In genomic region chr16:67029249-67030096, GRCh38 we compare ENCODE assay signal across 8 cellular contexts. TPM values are rescaled to one million over a fixed set of nuclear protein-coding genes. Genes with fewer than 3 reads are reported as not detected.
DNase-seq lines count a peak whose midpoint lies in the region; FAIRE-seq and TF ChIP-seq lines count a peak whose summit lies in the region.

No MANE protein-coding gene starts in this region.

- no peaks in the 10 kb centered on the region for H3K9me1 ChIP-seq in endothelial cell of umbilical vein (replicated peaks; ENCODE audit: control insufficient read depth, extremely low read depth, insufficient read depth, low read length)

- FAIRE-seq in GM12892 (lab: Jason Lieb, UNC) (peak; percentile 76), endothelial cell of umbilical vein (lab: Jason Lieb, UNC) (peak; percentile 62)

- H3K9me3 ChIP-seq in endothelial cell of umbilical vein (replicated peaks; ENCODE audit: control insufficient read depth, insufficient read depth, low read length): no peaks in the 10 kb centered on the region

- H3K9ac ChIP-seq in endothelial cell of umbilical vein (replicated peaks; ENCODE audit: extremely low read depth, insufficient read depth, low read length): peak overlapping the region; percentile 98

- TF ChIP-seq CTCF in endothelial cell of umbilical vein (IDR thresholded peaks at IDR 0.05; ENCODE audit: extremely low read depth in 1 of 2, insufficient read depth in 1 of 2, low read depth in 1 of 2, low read length in 2 of 2): no peak

- peaks cover 6% of the 10 kb centered on the region for H4K20me1 ChIP-seq in endothelial cell of umbilical vein (replicated peaks; ENCODE audit: control insufficient read depth, extremely low read depth, insufficient read depth, low read length)

- CTCF ChIA-PET in endothelial cell of umbilical vein (lab: Charles Lee): interaction anchor here (0.7 to 3.7 kb wide), 7 partner anchors 12 to 255 kb away, joined by 3 to 25 read pairs (median 4); no protein-coding TSS in a partner anchor

- H3K79me2 ChIP-seq in endothelial cell of umbilical vein (ENCODE audit: control insufficient read depth, insufficient read depth, low read length): peaks cover 51% of the 10 kb centered on the region

- H3K27ac ChIP-seq in endothelial cell of umbilical vein (ENCODE audit: insufficient read depth, low read depth, low read length): peak overlapping the region; percentile 92

- peak overlapping the region; percentile 79 to 94 (median 91) for H3K4me3 ChIP-seq in endothelial cell of umbilical vein (replicated peaks in 1 of 3; ENCODE audit: insufficient read depth in 1 of 3, low read depth in 1 of 3, low read length in 3 of 3)

- peak overlapping the region; percentile 94 for H3K4me2 ChIP-seq in endothelial cell of umbilical vein (ENCODE audit: insufficient read depth, low read length)

- POLR2A ChIA-PET in endothelial cell of umbilical vein (lab: Charles Lee): interaction anchor here (0.7 kb wide), 1 partner anchor 10 kb away, joined by 3 read pairs; no protein-coding TSS in a partner anchor

- dilution Hi-C loops in endothelial cell of umbilical vein (cut with MboI; ENCODE audit: extremely low pct_ligation_motif_present, low sequenced_read_pairs): no loop called here

- H3K36me3 ChIP-seq in endothelial cell of umbilical vein (ENCODE audit: control insufficient read depth in 2 of 2, extremely low read depth in 1 of 2, insufficient read depth in 2 of 2, low read length in 2 of 2): peaks cover 0 to 6% of the 10 kb centered on the region in 2 experiments

- H3K27me3 ChIP-seq in endothelial cell of umbilical vein (ENCODE audit: control insufficient read depth in 2 of 2, insufficient read depth in 2 of 2, low read length in 2 of 2): no peaks in the 10 kb centered on the region

- TF ChIP-seq POLR2A in GM12892 (IDR thresholded peaks at IDR 0.05; ENCODE audit: low read depth, low read length) (peak; percentile 26; the same call in 1 of the 2 replicates), endothelial cell of umbilical vein (IDR thresholded peaks at IDR 0.05; ENCODE audit: low read depth, low read length) (peak; percentile 52)

- DNase-seq in GM12892 (ENCODE audit: insufficient read length) (peak; percentile 58), HCEC 1CT (peak; percentile 60), NAMALWA (ENCODE audit: low spot score) (peak; percentile 62), endothelial cell of umbilical vein (ENCODE audit: low read depth, low spot score) (peak; percentile 67), midbrain (lab: John Stamatoyannopoulos, UW) (peak; percentile 54), NCI-H446 (lab: John Stamatoyannopoulos, UW) (no peak)
- peak; percentile 17 for DNase-seq in activated CD8-positive, alpha-beta memory T cell treated with anti-CD3 and anti-CD28 coated beads, Interleukin-2, amount 50 U/mL, for 24 hours (ENCODE audit: extremely low read depth)
- peak; percentile 42 to 51 for DNase-seq in stimulated activated CD8-positive, alpha-beta memory T cell treated with anti-CD3 and anti-CD28 coated beads, Interleukin-2, amount 100 ng/mL, for 48 hours (ENCODE audit: low read depth in 2 of 2)

- intact Hi-C loops in endothelial cell of umbilical vein (cut with micrococcal nuclease): no loop called here

- H3K4me1 ChIP-seq in endothelial cell of umbilical vein (ENCODE audit: control insufficient read depth, extremely low read depth, insufficient read depth, low read length): peaks cover 32% of the 10 kb centered on the region

- BruUV-seq in endothelial cell of umbilical vein (replicated peaks; lab: Mats Ljungman, UMichigan): no TSS peak

- peak overlapping the region; percentile 81 for H2AFZ ChIP-seq in endothelial cell of umbilical vein (ENCODE audit: low read depth, low read length)

TF ChIP-seq in endothelial cell of umbilical vein, 7 proteins besides CTCF, POLR2A, EP300 and RAD21:
- TF ChIP-seq MAX (IDR thresholded peaks at IDR 0.05; ENCODE audit: insufficient read depth, insufficient read length) (no peak), FOS (IDR thresholded peaks at IDR 0.05; ENCODE audit: borderline replicate concordance, insufficient read depth, low read length) (peak; percentile 16), POLR2AphosphoS5 (IDR thresholded peaks at IDR 0.05; ENCODE audit: insufficient read depth, low read depth, low read length) (peak; percentile 57)
TF ChIP-seq in endothelial cell of umbilical vein: peak in this region for 2.

RNA-seq across cellular contexts. Expression of gene CBFB, which starts 0.5 kb away (rescaled TPM):
- 41.0 TPM for polyA plus RNA-seq in GM12892 (2012; ENCODE audit: missing spikeins)
- total RNA-seq in endothelial cell of umbilical vein: 103 and 113 TPM in 2 replicates
- 22.0 and 27.8 TPM in 2 replicates for polyA plus RNA-seq in endothelial cell of umbilical vein
- 36.7 and 47.6 TPM in 2 replicates for polyA plus RNA-seq in endothelial cell of umbilical vein (2011; cell fraction: cytosol; rRNA removed)
- 26.1 and 52.4 TPM in 2 replicates for polyA plus RNA-seq in endothelial cell of umbilical vein (2011; cell fraction: nucleus; rRNA removed)
- 82.2 and 88.3 TPM in 2 replicates for polyA plus RNA-seq in endothelial cell of umbilical vein (2012)
- 46.7 and 53.5 TPM in 2 replicates for polyA minus RNA-seq in endothelial cell of umbilical vein
- 62.0 TPM for polyA minus RNA-seq in endothelial cell of umbilical vein (2011; cell fraction: cytosol; rRNA and poly(A)+ RNA removed)
- 25.5 and 30.5 TPM in 2 replicates for polyA minus RNA-seq in endothelial cell of umbilical vein (2011; cell fraction: nucleus; rRNA and poly(A)+ RNA removed)

RNA-seq across cellular contexts. Expression of gene CES4A, which starts 41.1 kb away (rescaled TPM):
- polyA plus RNA-seq in GM12892 (2012; ENCODE audit: missing spikeins): 2.4 TPM
- 3.9 and 5.4 TPM in 2 replicates for total RNA-seq in endothelial cell of umbilical vein
- 13.3 and 16.4 TPM in 2 replicates for polyA plus RNA-seq in endothelial cell of umbilical vein
- 2.3 and 3.0 TPM in 2 replicates for polyA plus RNA-seq in endothelial cell of umbilical vein (2011; cell fraction: cytosol; rRNA removed)
- polyA plus RNA-seq in endothelial cell of umbilical vein (2011; cell fraction: nucleus; rRNA removed): 62.6 and 78.1 TPM in 2 replicates
- 7.1 TPM in 2 replicates for polyA plus RNA-seq in endothelial cell of umbilical vein (2012)
- 5.7 and 10.8 TPM in 2 replicates for polyA minus RNA-seq in endothelial cell of umbilical vein
- polyA minus RNA-seq in endothelial cell of umbilical vein (2011; cell fraction: cytosol; rRNA and poly(A)+ RNA removed): not detected
- 4.9 and 5.2 TPM in 2 replicates for polyA minus RNA-seq in endothelial cell of umbilical vein (2011; cell fraction: nucleus; rRNA and poly(A)+ RNA removed)

Comparison
In these comparisons a context has a peak if more than half of its experiments do, and no peak if none do; other contexts are left out.
1. DNase-seq: peak in GM12892 (single experiment), HCEC 1CT (single experiment), NAMALWA (single experiment), activated CD8-positive, alpha-beta memory T cell treated with anti-CD3 and anti-CD28 coated beads, Interleukin-2, amount 50 U/mL, for 24 hours (single experiment), endothelial cell of umbilical vein (single experiment), midbrain (single experiment) and stimulated activated CD8-positive, alpha-beta memory T cell treated with anti-CD3 and anti-CD28 coated beads, Interleukin-2, amount 100 ng/mL, for 48 hours (2 of 2); none in NCI-H446 (0 of 2).